Comparison of ENCODE assay signal across 8 cellular contexts in the genomic region with DNA sequence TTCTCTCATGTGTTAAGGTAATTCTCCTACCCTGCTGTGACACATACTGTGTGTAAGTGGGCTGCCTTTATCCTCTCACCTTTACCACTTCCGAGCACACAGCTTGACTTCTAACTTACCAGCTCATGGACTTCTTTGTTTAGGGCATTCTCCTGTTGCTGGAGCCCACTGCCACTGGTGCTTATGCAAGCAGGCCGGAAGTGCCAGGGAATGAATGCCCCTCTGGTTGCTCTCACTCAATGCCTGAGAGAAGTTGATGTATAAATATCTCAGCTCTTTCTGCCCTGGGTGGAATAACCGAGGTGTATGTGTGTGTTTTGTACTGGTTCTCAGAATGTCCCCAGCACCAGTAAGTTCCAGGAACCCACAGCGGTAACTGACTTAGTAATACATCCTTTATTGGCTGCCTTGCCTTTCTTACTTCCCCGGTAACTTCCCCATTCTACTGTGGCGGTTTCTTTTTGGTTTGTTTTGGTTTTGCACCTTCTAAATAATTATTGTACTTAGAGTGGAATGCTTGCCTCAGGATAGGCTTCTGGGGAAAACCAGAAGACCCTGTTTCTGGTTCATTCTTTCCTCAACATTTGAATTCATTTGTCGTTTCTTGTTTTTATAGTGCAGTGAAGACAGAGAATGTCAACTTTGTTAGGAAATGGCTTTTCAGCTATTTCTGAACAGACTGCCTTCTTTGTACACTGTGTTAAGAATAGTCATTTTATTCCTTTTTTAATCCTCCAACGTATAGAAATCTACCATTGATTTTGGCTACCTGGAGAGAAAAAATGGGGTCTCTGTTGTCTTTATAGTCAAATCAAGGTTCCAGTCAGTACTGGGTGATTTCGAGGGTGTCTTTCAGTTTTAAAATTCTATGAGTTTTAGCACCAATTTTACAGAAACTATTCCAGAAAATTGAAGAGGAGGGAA. TPM values are rescaled to one million over a fixed set of nuclear protein-coding genes. Genes with fewer than 3 reads are reported as not detected.
DNase-seq lines count a peak whose midpoint lies in the region; ATAC-seq and TF ChIP-seq lines count a peak whose summit lies in the region.

No MANE protein-coding gene starts in this region.

- DNase-seq in GM10266 (ENCODE audit: extremely low spot score) (peak; percentile 32), KBM-7 (peak; percentile 91), germinal center (ENCODE audit: low spot score) (peak; percentile 54), dedifferentiated amniotic fluid mesenchymal stem cell (ENCODE audit: extremely low spot score) (no peak), dorsolateral prefrontal cortex (no peak)
- DNase-seq in activated CD4-positive, alpha-beta T cell treated with anti-CD3 and anti-CD28 coated beads for 36 hours: peak; percentile 54
- peak in 2 of 3 donors; percentile 9 to 18 for DNase-seq in stimulated activated CD4-positive, alpha-beta T cell treated with anti-CD3 and anti-CD28 coated beads, TNF-alpha, amount 100 ng/mL, for 48 hours (ENCODE audit: low read depth in 3 of 3)

- peak; percentile 97 for ATAC-seq in GM21619 (IDR thresholded peaks at IDR 0.05; ENCODE audit: unreplicated experiment)
- ATAC-seq in activated CD4-positive, alpha-beta T cell treated with anti-CD3 and anti-CD28 coated beads for 36 hours: peak; percentile 92

- no peaks in the 10 kb centered on the region for H3K27me3 Mint-ChIP-seq in activated CD4-positive, alpha-beta T cell treated with anti-CD3 and anti-CD28 coated beads for 36 hours

- in situ Hi-C loops in KBM-7 (cut with MboI; ENCODE audit: low pct_unique_long_range_greater_than_20kb, low sequenced_read_pairs): no loop called here

- peak overlapping the region; percentile 69 for H3K4me3 Mint-ChIP-seq in activated CD4-positive, alpha-beta T cell treated with anti-CD3 and anti-CD28 coated beads for 36 hours

- intact Hi-C loops in activated CD4-positive, alpha-beta T cell treated with anti-CD3 and anti-CD28 coated beads for 36 hours (cut with DNase I, micrococcal nuclease): loop anchor here (1.0 to 2.0 kb wide), 6 partner anchors 44 to 101 kb away; a partner anchor contains a TSS
- intact Hi-C loops in dorsolateral prefrontal cortex (cut with DNase I): no loop called here

- peaks cover 17% of the 10 kb centered on the region for H3K4me1 Mint-ChIP-seq in activated CD4-positive, alpha-beta T cell treated with anti-CD3 and anti-CD28 coated beads for 36 hours

- POLR2A ChIA-PET in activated CD4-positive, alpha-beta T cell treated with anti-CD3 and anti-CD28 coated beads for 36 hours (lab: Charles Lee): interaction anchor here (0.7 to 1.4 kb wide), 3 partner anchors 101 to 170 kb away, joined by 3 to 5 read pairs (median 4); a partner anchor contains a TSS

- no peaks in the 10 kb centered on the region for H3K36me3 Mint-ChIP-seq in activated CD4-positive, alpha-beta T cell treated with anti-CD3 and anti-CD28 coated beads for 36 hours (ENCODE audit: low read depth)

- H3K4me3 ChIP-seq in dorsolateral prefrontal cortex: peak overlapping the region in 8 of 59 donors; percentile 4 to 35 (median 20)

- H3K9me3 Mint-ChIP-seq in activated CD4-positive, alpha-beta T cell treated with anti-CD3 and anti-CD28 coated beads for 36 hours (ENCODE audit: low read depth): no peaks in the 10 kb centered on the region

- peak overlapping the region; percentile 93 for H3K27ac Mint-ChIP-seq in activated CD4-positive, alpha-beta T cell treated with anti-CD3 and anti-CD28 coated beads for 36 hours

- CTCF ChIA-PET in activated CD4-positive, alpha-beta T cell treated with anti-CD3 and anti-CD28 coated beads for 36 hours (lab: Charles Lee): interaction anchor here (0.6 to 3.2 kb wide), 5 partner anchors 39 to 101 kb away, joined by 3 to 17 read pairs (median 3); a partner anchor contains a TSS

- H3K27ac ChIP-seq in dorsolateral prefrontal cortex: peak overlapping the region in 2 of 59 donors; percentile 10 to 46

- TF ChIP-seq CTCF in GM10266 (IDR thresholded peaks at IDR 0.05; ENCODE audit: control insufficient read depth, insufficient read depth, low read depth, missing control alignments) (no peak), dorsolateral prefrontal cortex (IDR thresholded peaks at IDR 0.05 in 54 of 56, conservative IDR thresholded peaks at IDR 0.05 in 2 of 56; ENCODE audit: low read depth in 1 of 56, partially characterized antibody in 56 of 56) (no peak)

- H3K27me3 ChIP-seq in dorsolateral prefrontal cortex: peaks cover 0 to 52% (median 4%) of the 10 kb centered on the region in 45 donors

RNA-seq across cellular contexts. Expression of a gene that starts 45.4 kb away (rescaled TPM):
- total RNA-seq in activated CD4-positive, alpha-beta T cell treated with anti-CD3 and anti-CD28 coated beads for 36 hours: under 1 TPM in 1 of 2 experiments, not detected in 1; 0.14 TPM
- total RNA-seq in dorsolateral prefrontal cortex: 1 to 10 TPM in 3 of 120 experiments, under 1 TPM in 16, not detected in 101; 0.26 to 1.4 (median 0.51) TPM

RNA-seq across cellular contexts. Expression of a gene that starts 45.5 kb away (rescaled TPM):
- 10 to 100 TPM; 30.2 to 37.2 TPM for total RNA-seq in activated CD4-positive, alpha-beta T cell treated with anti-CD3 and anti-CD28 coated beads for 36 hours
- total RNA-seq in dorsolateral prefrontal cortex: 100 to 1,000 TPM in 17 of 120 experiments, 10 to 100 TPM in 103; 29.9 to 113 (median 77.0) TPM

Comparison
In these comparisons a context has a peak if more than half of its experiments do, and no peak if none do; other contexts are left out.
1. DNase-seq: peak in GM10266 (single experiment), KBM-7 (single experiment), activated CD4-positive, alpha-beta T cell treated with anti-CD3 and anti-CD28 coated beads for 36 hours (single experiment), germinal center (single experiment) and stimulated activated CD4-positive, alpha-beta T cell treated with anti-CD3 and anti-CD28 coated beads, TNF-alpha, amount 100 ng/mL, for 48 hours (2 of 3); none in dedifferentiated amniotic fluid mesenchymal stem cell (single experiment) and dorsolateral prefrontal cortex (0 of 10).
2. intact Hi-C loops: an anchor here in activated CD4-positive, alpha-beta T cell treated with anti-CD3 and anti-CD28 coated beads for 36 hours (1.0 to 2.0 kb wide); none called in dorsolateral prefrontal cortex.